25 cellular contexts compared by ENCODE assay signal in the genomic region with DNA sequence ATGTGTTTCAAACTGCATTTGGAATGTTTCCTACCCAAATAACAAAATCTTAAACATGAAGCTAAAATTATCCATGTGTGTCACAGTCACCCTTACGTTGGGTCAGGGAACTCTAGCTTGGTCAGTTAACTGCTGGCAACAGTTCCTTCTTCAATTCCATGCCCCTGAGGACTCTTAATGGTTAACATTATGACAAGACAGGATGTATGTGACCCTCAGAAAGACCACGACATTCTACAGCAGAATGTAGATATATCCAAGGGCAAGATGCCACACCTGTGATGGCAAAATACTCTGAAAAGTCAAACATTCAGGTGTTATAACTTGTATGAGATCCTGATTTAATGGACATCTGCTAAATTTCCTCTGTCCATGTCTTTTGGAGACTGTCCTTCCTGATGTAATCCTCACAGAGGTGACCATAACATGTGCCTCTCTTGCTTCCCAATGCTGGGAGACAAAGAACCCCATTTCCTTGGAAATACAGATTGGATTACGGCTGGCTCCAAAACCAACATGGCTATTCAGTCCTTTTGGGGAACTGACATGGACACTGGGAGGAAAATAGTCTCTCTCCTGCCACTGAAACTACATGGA.
"Had no signal": no experiment of that assay in that cellular context is flagged by ENCODE, and none has a peak within 500 bp of the region (broad histone marks: within the 10 kb centered on the region; RNA-seq: fewer than 3 reads in every experiment).

No MANE protein-coding gene starts in this region.

- H3K27me3 Mint-ChIP-seq: naive B cell; progenitor cell of endocrine pancreas; stimulated activated naive B cell treated with anti-CD40 and anti-IgM and Interleukin-4, amounts not matched to agents 10 μg/mL and 1 μg/mL and 100 μg/mL, for 72 hours; type B pancreatic cell had no signal

- ATAC-seq: natural killer cell treated with Interleukin-12 subunit alpha and Interleukin-12 subunit beta and Interleukin-15 and Interleukin-18, amount 100 ng/mL, for 72 hours; sciatic nerve; stimulated activated naive B cell treated with anti-CD40 and anti-IgM and Interleukin-4, amounts not matched to agents 10 μg/mL and 1 μg/mL and 100 μg/mL, for 72 hours had no signal

- H3K4me1 ChIP-seq: left ventricle myocardium inferior, right atrium auricular region, suprapubic skin, tibial nerve, uterus had no signal

- DNase-seq: hypothalamus; immature natural killer cell; left ventricle myocardium inferior; mesendoderm; naive B cell; ovary; stimulated activated CD4-positive, alpha-beta T cell treated with anti-CD3 and anti-CD28 coated beads, Interleukin-12 subunit alpha, Interleukin-12 subunit beta, amount 100 ng/mL, for 4 hours; stimulated activated CD4-positive, alpha-beta T cell treated with anti-CD3 and anti-CD28 coated beads, Interleukin-15, amount 100 ng/mL, for 24 hours; stimulated activated CD4-positive, alpha-beta T cell treated with anti-CD3 and anti-CD28 coated beads, Interleukin-2, amount 100 ng/mL, for 24 hours; stimulated activated CD4-positive, alpha-beta T cell treated with anti-CD3 and anti-CD28 coated beads, Interleukin-4, amount 100 ng/mL, for 1 hour; stimulated activated naive B cell treated with anti-CD40 and anti-IgM and Interleukin-4, amounts not matched to agents 10 μg/mL and 1 μg/mL and 100 μg/mL, for 72 hours; uterus had no signal

- H3K4me3 ChIP-seq: left ventricle myocardium inferior, lung, ovary, right atrium auricular region, skin epidermis, suprapubic skin, thoracic aorta, tibial nerve, uterus had no signal

- H3K4me1 Mint-ChIP-seq: immature natural killer cell; mesothelial cell of epicardium; naive B cell; stimulated activated naive B cell treated with anti-CD40 and anti-IgM and Interleukin-4, amounts not matched to agents 10 μg/mL and 1 μg/mL and 100 μg/mL, for 72 hours had no signal

- H3K9me3 Mint-ChIP-seq: immature natural killer cell; natural killer cell treated with Interleukin-12 subunit alpha and Interleukin-12 subunit beta and Interleukin-15 and Interleukin-18, amount 100 ng/mL, for 72 hours; stimulated activated naive B cell treated with anti-CD40 and anti-IgM and Interleukin-4, amounts not matched to agents 10 μg/mL and 1 μg/mL and 100 μg/mL, for 72 hours; stimulated activated naive CD8-positive, alpha-beta T cell treated with anti-CD3 and anti-CD28 coated beads, Interleukin-15, Interleukin-2, amounts not matched to agents 100 ng/mL and 50 ng/mL, for 24 hours; type B pancreatic cell had no signal

- H3K9me3 ChIP-seq: left ventricle myocardium inferior, ovary, right atrium auricular region, suprapubic skin, thoracic aorta, tibial nerve, uterus had no signal

- H3K4me3 Mint-ChIP-seq: immature natural killer cell; mesothelial cell of epicardium; naive B cell; natural killer cell treated with Interleukin-12 subunit alpha and Interleukin-12 subunit beta and Interleukin-15 and Interleukin-18, amount 100 ng/mL, for 72 hours; stimulated activated naive B cell treated with anti-CD40 and anti-IgM and Interleukin-4, amounts not matched to agents 10 μg/mL and 1 μg/mL and 100 μg/mL, for 72 hours; stimulated activated naive CD8-positive, alpha-beta T cell treated with anti-CD3 and anti-CD28 coated beads, Interleukin-15, Interleukin-2, amounts not matched to agents 100 ng/mL and 50 ng/mL, for 24 hours; type B pancreatic cell had no signal

- H3K36me3 ChIP-seq: ovary, uterus had no signal

- H3K27me3 ChIP-seq: ovary, right atrium auricular region, suprapubic skin, tibial nerve, uterus had no signal

- FAIRE-seq: islet of Langerhans had no signal

- H3K27ac Mint-ChIP-seq: immature natural killer cell; mesothelial cell of epicardium; natural killer cell treated with Interleukin-12 subunit alpha and Interleukin-12 subunit beta and Interleukin-15 and Interleukin-18, amount 100 ng/mL, for 72 hours; stimulated activated naive CD8-positive, alpha-beta T cell treated with anti-CD3 and anti-CD28 coated beads, Interleukin-15, Interleukin-2, amounts not matched to agents 100 ng/mL and 50 ng/mL, for 24 hours; type B pancreatic cell had no signal

- H3K27ac ChIP-seq: left ventricle myocardium inferior, ovary, right atrium auricular region, skin epidermis, suprapubic skin, thoracic aorta, tibial nerve, uterus had no signal
